In the genomic region with DNA sequence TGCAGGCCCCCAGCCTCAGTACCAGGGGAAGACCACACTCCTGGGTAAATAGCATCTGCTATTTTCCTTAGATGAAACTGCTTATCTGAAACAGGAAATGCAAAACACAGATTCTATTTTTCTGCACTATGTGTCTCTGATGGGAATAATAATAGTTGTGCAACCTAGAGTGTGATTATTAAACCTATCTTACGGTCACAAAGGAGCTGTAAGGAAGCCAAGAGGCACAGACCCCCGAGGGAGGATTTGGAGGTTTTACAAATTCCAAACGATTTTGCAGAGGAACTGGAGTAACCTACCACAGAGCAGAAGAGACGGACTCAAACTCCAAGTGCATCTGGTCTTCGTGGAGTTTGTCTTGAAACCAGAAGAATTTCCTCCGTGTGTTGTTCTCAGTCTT, we compare ENCODE assay signal across 14 cellular contexts. TPM values are rescaled to one million over a fixed set of nuclear protein-coding genes. Genes with fewer than 3 reads are reported as not detected.
A peak's percentile ranks its signal among the peaks of the same experiment; 100 is the strongest.
DNase-seq lines count a peak whose midpoint lies in the region; ATAC-seq and TF ChIP-seq lines count a peak whose summit lies in the region.
"Had no signal": no experiment of that assay in that cellular context is flagged by ENCODE, and none has a peak within 500 bp of the region (broad histone marks: within the 10 kb centered on the region; RNA-seq: fewer than 3 reads in every experiment).

No MANE protein-coding gene starts in this region.

- peaks cover 0 to 25% (median 10%) of the 10 kb centered on the region in 12 donors for H3K4me1 ChIP-seq in heart left ventricle
- H3K4me1 ChIP-seq in skeletal muscle tissue (ENCODE audit: control insufficient read depth in 3 of 3, insufficient read depth in 3 of 3, low read length in 3 of 3), result peaks cover 16 to 24% (median 21%) of the 10 kb centered on the region in 3 donors
- H3K4me1 ChIP-seq: BE2C, HAP-1, SJSA1 had no signal

- no peak overlapping the region for H3K27ac ChIP-seq in CD4-positive, alpha-beta T cell (ENCODE audit: low read depth, low read length)
- H3K27ac ChIP-seq in SK-N-MC (peak overlapping the region; percentile 95), heart left ventricle (peak overlapping the region in 10 of 12 donors; percentile 11 to 66 (median 48)), skeletal muscle tissue (ENCODE audit: low read depth, low read length) (peak overlapping the region; percentile 33)
- H3K27ac ChIP-seq: SJSA1 had no signal

- POLR2A ChIA-PET in CD4-positive, alpha-beta T cell (lab: Charles Lee), result no interaction called here

- TF ChIP-seq CTCF in CD4-positive, alpha-beta T cell (IDR thresholded peaks at IDR 0.05), result no peak
- TF ChIP-seq CTCF in heart left ventricle (IDR thresholded peaks at IDR 0.05), result no peak

- H3K4me3 ChIP-seq in SK-N-MC, result peak overlapping the region; percentile 70
- no peak overlapping the region for H3K4me3 ChIP-seq in heart left ventricle
- H3K4me3 ChIP-seq in skeletal muscle tissue (ENCODE audit: low read length in 3 of 3), result no peak overlapping the region
- H3K4me3 ChIP-seq: HAP-1, SJSA1 had no signal

- H3K4me1 Mint-ChIP-seq in CD4-positive, alpha-beta T cell (ENCODE audit: low read depth), result no peaks in the 10 kb centered on the region

- CTCF ChIA-PET in CD4-positive, alpha-beta T cell (lab: Charles Lee), result no interaction called here

- DNase-seq in CD4-positive, alpha-beta T cell, result no peak
- DNase-seq in SK-N-MC (ENCODE audit: low read depth, low spot score) (peak; percentile 97), heart left ventricle (peak in 1 of 5 donors; percentile 59), pons (ENCODE audit: low spot score) (no peak), G401 (ENCODE audit: low spot score) (no peak), nucleus accumbens (lab: John Stamatoyannopoulos, UW) (no peak)
- DNase-seq: BE2C, IMR-90, NCI-H1417 treated with DMSO at 0.1 percent for 48 hours, NCI-H2029 treated with DMSO at 0.1 percent for 48 hours, NCI-H510A treated with DMSO at 0.1 percent for 48 hours had no signal

- no peak for TF ChIP-seq POLR2A in heart left ventricle (IDR thresholded peaks at IDR 0.05)

- H3K27ac Mint-ChIP-seq in CD4-positive, alpha-beta T cell, result peak overlapping the region; percentile 17

- H3K27me3 Mint-ChIP-seq in CD4-positive, alpha-beta T cell, result no peaks in the 10 kb centered on the region

- no peak for ATAC-seq in CD4-positive, alpha-beta T cell (ENCODE audit: poor library complexity)
- ATAC-seq in heart left ventricle, result peak; percentile 35 to 68 (median 46)

- H3K27me3 ChIP-seq in CD4-positive, alpha-beta T cell (ENCODE audit: control insufficient read depth, insufficient read depth, low read length), result no peaks in the 10 kb centered on the region
- H3K27me3 ChIP-seq in heart left ventricle (no peaks in the 10 kb centered on the region), skeletal muscle tissue (ENCODE audit: control insufficient read depth in 3 of 3, insufficient read depth in 3 of 3, low read length in 3 of 3) (no peaks in the 10 kb centered on the region)
- H3K27me3 ChIP-seq: BE2C, SJSA1 had no signal

- H3K36me3 ChIP-seq in SK-N-MC (ENCODE audit: insufficient read depth, low read length), result no peaks in the 10 kb centered on the region
- H3K36me3 ChIP-seq in heart left ventricle, result no peaks in the 10 kb centered on the region
- H3K36me3 ChIP-seq in skeletal muscle tissue (ENCODE audit: control insufficient read depth in 3 of 3, insufficient read depth in 3 of 3, low read length in 3 of 3), result no peaks in the 10 kb centered on the region
- H3K36me3 ChIP-seq: BE2C, HAP-1, SJSA1 had no signal

- no peaks in the 10 kb centered on the region for H3K9me3 ChIP-seq in CD4-positive, alpha-beta T cell (ENCODE audit: control insufficient read depth, low read length)
- H3K9me3 ChIP-seq in SK-N-MC (ENCODE audit: low read depth, low read length), result no peaks in the 10 kb centered on the region
- H3K9me3 ChIP-seq in heart left ventricle, result no peaks in the 10 kb centered on the region
- no peaks in the 10 kb centered on the region for H3K9me3 ChIP-seq in skeletal muscle tissue (ENCODE audit: control insufficient read depth in 3 of 3, low read length in 3 of 3)
- H3K9me3 ChIP-seq: BE2C, HAP-1, SJSA1 had no signal

- in situ Hi-C loops in G401 (cut with HindIII; ENCODE audit: low sequenced_read_pairs), result no loop called here

- H3K9ac ChIP-seq in SK-N-MC (ENCODE audit: insufficient read length) (no peak overlapping the region), skeletal muscle tissue (ENCODE audit: low read depth in 1 of 3, low read length in 3 of 3) (no peak overlapping the region)

- intact Hi-C loops in CD4-positive, alpha-beta T cell (cut with DNase I, micrococcal nuclease), result no loop called here
- intact Hi-C loops in heart left ventricle (cut with DNase I), result no loop called here

- H3K36me3 Mint-ChIP-seq in CD4-positive, alpha-beta T cell (ENCODE audit: low read depth), result no peaks in the 10 kb centered on the region

- no peaks in the 10 kb centered on the region for H3K9me3 Mint-ChIP-seq in CD4-positive, alpha-beta T cell

- 39 to 51% (median 49%) methylated on average over 6 of the region's 6 CpGs for WGBS in heart left ventricle, 4 donors

- H3K4me3 Mint-ChIP-seq in CD4-positive, alpha-beta T cell, result no peak overlapping the region

RNA-seq across cellular contexts. Expression of a gene that starts 14.1 kb away (rescaled TPM):
- not detected for total RNA-seq in CD4-positive, alpha-beta T cell
- total RNA-seq in heart left ventricle, result 1,000 to 10,000 TPM in 1 of 9 donors, 100 to 1,000 TPM in 8; 109 to 1,096 (median 214) TPM
- 100 to 1,000 TPM; 101 to 263 TPM for polyA plus RNA-seq in heart left ventricle
- total RNA-seq in skeletal muscle tissue, result 20.4 TPM
- total RNA-seq in G401 (2014; rRNA removed; shearing (Covaris generic)), result 1.3 and 2.9 TPM in 2 replicates
- total RNA-seq: IMR-90, SJSA1 had no signal

RNA-seq across cellular contexts. Expression of a gene that starts 54.7 kb away (rescaled TPM):
- total RNA-seq in CD4-positive, alpha-beta T cell, result 100 to 1,000 TPM; 205 to 210 TPM
- 10 to 100 TPM; 35.1 to 63.6 (median 44.0) TPM for total RNA-seq in heart left ventricle
- polyA plus RNA-seq in heart left ventricle, result 10 to 100 TPM; 16.8 to 42.6 TPM
- 42.8 TPM for total RNA-seq in skeletal muscle tissue
- total RNA-seq in G401 (2014; rRNA removed; shearing (Covaris generic)), result 103 and 133 TPM in 2 replicates
